In the genomic region with DNA sequence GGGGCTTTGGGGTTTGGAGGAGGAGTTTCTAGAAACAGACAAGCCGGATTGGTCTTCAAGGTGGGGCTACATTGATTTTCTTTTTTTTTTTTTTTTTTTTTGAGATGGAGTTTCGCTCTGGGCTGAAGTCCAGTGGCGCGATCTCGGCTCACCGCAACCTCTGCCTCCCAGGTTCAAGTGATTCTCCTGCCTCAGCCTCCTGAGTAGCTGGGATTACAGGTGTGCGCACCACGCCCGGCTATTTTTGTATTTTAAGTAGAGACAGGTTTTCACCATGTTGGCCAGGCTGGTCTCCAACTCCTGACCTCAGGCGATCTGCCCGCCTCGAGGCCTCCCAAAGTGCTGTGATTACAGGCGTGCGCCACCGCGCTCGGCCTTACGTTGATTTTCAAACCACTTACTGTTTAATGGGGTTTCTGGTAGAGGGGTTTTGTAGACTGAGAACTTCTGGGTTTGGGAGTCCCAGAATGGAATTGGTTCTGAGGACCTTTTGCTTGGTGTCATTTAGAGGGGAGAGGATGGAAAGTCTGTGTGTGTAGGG, we compare ENCODE assay signal across 11 cellular contexts. TPM values are rescaled to one million over a fixed set of nuclear protein-coding genes. Genes with fewer than 3 reads are reported as not detected.
DNase-seq lines count a peak whose midpoint lies in the region; ATAC-seq, FAIRE-seq and TF ChIP-seq lines count a peak whose summit lies in the region.
"Not testable (repeated sequence)": the region's sequence is repeated elsewhere in the genome, so short reads cannot be mapped to it uniquely, and the experiment has no call there.
"Had no signal": no experiment of that assay in that cellular context is flagged by ENCODE, and none has a peak within 500 bp of the region (broad histone marks: within the 10 kb centered on the region; RNA-seq: fewer than 3 reads in every experiment).

No MANE protein-coding gene starts in this region.

- H3K36me3 Mint-ChIP-seq in CD14-positive monocyte: peaks cover 22 to 36% of the 10 kb centered on the region in 2 donors
- not testable (repeated sequence) for H3K36me3 Mint-ChIP-seq in activated T-cell treated with anti-CD3 and anti-CD28 coated beads, Interleukin-2, amount 50 U/mL, for 72 hours (ENCODE audit: insufficient read depth in 2 of 2)
- H3K36me3 Mint-ChIP-seq in stimulated activated memory B cell treated with anti-CD40 and anti-IgM and Interleukin-4, amounts not matched to agents 10 μg/mL and 1 μg/mL and 100 μg/mL, for 72 hours: peaks cover 19% of the 10 kb centered on the region

- H2BK20ac ChIP-seq in H1 (ENCODE audit: low read length): not testable (repeated sequence)

- not testable (repeated sequence) for H4K8ac ChIP-seq in H1 (ENCODE audit: extremely low read depth, insufficient read depth, low read length)

- H3K4me3 Mint-ChIP-seq in CD14-positive monocyte: not testable (repeated sequence)
- H3K4me3 Mint-ChIP-seq in activated T-cell treated with anti-CD3 and anti-CD28 coated beads, Interleukin-2, amount 50 U/mL, for 72 hours: peak overlapping the region; percentile 64 to 98
- H3K4me3 Mint-ChIP-seq in stimulated activated memory B cell treated with anti-CD40 and anti-IgM and Interleukin-4, amounts not matched to agents 10 μg/mL and 1 μg/mL and 100 μg/mL, for 72 hours: peak overlapping the region; percentile 30

- intact Hi-C loops in CD14-positive monocyte (cut with micrococcal nuclease): loop anchor here (5.0 to 10.0 kb wide), 4 partner anchors 44 to 73 kb away; a partner anchor contains a TSS
- intact Hi-C loops in PC-3 (cut with micrococcal nuclease): not testable (repeated sequence)

- H3K9me3 ChIP-seq in PC-3 (ENCODE audit: low read length); H1 (ENCODE audit: insufficient read depth in 2 of 2, low read depth in 1 of 2, low read length in 1 of 2); mesodermal cell (ENCODE audit: control insufficient read depth, low read length): not testable (repeated sequence)

- peaks cover 26% of the 10 kb centered on the region for H3K4me1 ChIP-seq in PC-3 (ENCODE audit: insufficient read depth, low read length)
- H3K4me1 ChIP-seq in H1 (replicated peaks in 1 of 4; ENCODE audit: control insufficient read depth in 3 of 4, insufficient read depth in 4 of 4, low read length in 3 of 4): not testable (repeated sequence)
- H3K4me1 ChIP-seq in mesodermal cell (ENCODE audit: control insufficient read depth, insufficient read depth, low read length, poor library complexity, severe bottlenecking): peaks cover 32% of the 10 kb centered on the region

- H3K36me3 ChIP-seq in PC-3 (ENCODE audit: low read depth, low read length); H1 (ENCODE audit: control insufficient read depth in 2 of 4, insufficient read depth in 4 of 4, low read length in 3 of 4): not testable (repeated sequence)
- H3K36me3 ChIP-seq in mesodermal cell (ENCODE audit: control insufficient read depth, insufficient read depth, low read length): peaks cover 45% of the 10 kb centered on the region

- not testable (repeated sequence) for H3K18ac ChIP-seq in H1 (ENCODE audit: extremely low read depth, low read length)

- not testable (repeated sequence) for H2AK5ac ChIP-seq in H1 (ENCODE audit: low read depth, low read length)

- H3K4ac ChIP-seq in H1 (replicated peaks; ENCODE audit: insufficient read length, low read depth, low read length): peak overlapping the region; percentile 38

- BruUV-seq in PC-3 (replicated peaks; lab: Mats Ljungman, UMichigan): not testable (repeated sequence)

- H3K27ac ChIP-seq in PC-3 (ENCODE audit: low read length): peak overlapping the region; percentile 83
- not testable (repeated sequence) for H3K27ac ChIP-seq in H1 (ENCODE audit: low read depth, low read length); mesodermal cell (ENCODE audit: low read depth, low read length, severe bottlenecking)

- H4K20me1 ChIP-seq in PC-3 (ENCODE audit: low read length) (0 out of 2 replicates have a peak, but pooled peaks cover 15% of the 10 kb centered on the region), H1 (replicated peaks in 1 of 2; ENCODE audit: control insufficient read depth in 1 of 2, insufficient read depth in 2 of 2, low read length in 2 of 2) (peaks cover 19 to 34% of the 10 kb centered on the region in 2 experiments)

- H3K79me2 ChIP-seq in PC-3 (ENCODE audit: low read length): peaks cover 70% of the 10 kb centered on the region
- peaks cover 0 to 47% of the 10 kb centered on the region in 2 experiments; a peak in 2 of 4 replicates for H3K79me2 ChIP-seq in H1 (ENCODE audit: control insufficient read depth in 1 of 2, insufficient read depth in 2 of 2, low read length in 2 of 2)

- H3K9ac ChIP-seq in PC-3 (ENCODE audit: low read length): peak overlapping the region; percentile 35; the same call in 1 of the 2 replicates
- not testable (repeated sequence) for H3K9ac ChIP-seq in H1 (replicated peaks in 1 of 4; ENCODE audit: extremely low read depth in 1 of 4, low read depth in 3 of 4, low read length in 3 of 4)

- TF ChIP-seq RAD21 in H1 (IDR thresholded peaks at IDR 0.05 in 1 of 2, conservative IDR thresholded peaks at IDR 0.05 in 1 of 2; ENCODE audit: low read depth in 2 of 2, low read length in 2 of 2): not testable (repeated sequence)

- CTCF ChIA-PET in PC-3 (lab: Charles Lee); H1 (lab: Charles Lee; ENCODE audit: partially characterized antibody): not testable (repeated sequence)

- H3K4me3 ChIP-seq in PC-3 (ENCODE audit: low read length) (peak overlapping the region; percentile 91; the same call in 1 of the 2 replicates), H1 (ENCODE audit: extremely low read depth in 1 of 4, insufficient read depth in 2 of 4, low read depth in 3 of 4, low read length in 4 of 4) (peak overlapping the region in 1 of 4 experiments; percentile 98; a peak in 2 of 8 replicates), mesodermal cell (ENCODE audit: extremely low read depth, insufficient read depth, low read length, poor library complexity, severe bottlenecking) (peak overlapping the region; percentile 97)

- not testable (repeated sequence) for TF ChIP-seq EP300 in H1 (IDR thresholded peaks at IDR 0.05; ENCODE audit: borderline replicate concordance in 1 of 2, low read depth in 2 of 2, low read length in 2 of 2)

- not testable (repeated sequence) for H2AFZ ChIP-seq in PC-3 (ENCODE audit: low read length); H1 (ENCODE audit: low read length)

- H3K9me2 ChIP-seq in PC-3 (replicated peaks; ENCODE audit: low read length): not testable (repeated sequence)

- H3K9me3 Mint-ChIP-seq in CD14-positive monocyte; activated T-cell treated with anti-CD3 and anti-CD28 coated beads, Interleukin-2, amount 50 U/mL, for 72 hours; stimulated activated memory B cell treated with anti-CD40 and anti-IgM and Interleukin-4, amounts not matched to agents 10 μg/mL and 1 μg/mL and 100 μg/mL, for 72 hours: not testable (repeated sequence)

- H3K4me1 Mint-ChIP-seq in CD14-positive monocyte: peaks cover 42% of the 10 kb centered on the region
- H3K4me1 Mint-ChIP-seq in activated T-cell treated with anti-CD3 and anti-CD28 coated beads, Interleukin-2, amount 50 U/mL, for 72 hours (ENCODE audit: low read depth): peaks cover 49% of the 10 kb centered on the region
- peaks cover 55% of the 10 kb centered on the region for H3K4me1 Mint-ChIP-seq in stimulated activated memory B cell treated with anti-CD40 and anti-IgM and Interleukin-4, amounts not matched to agents 10 μg/mL and 1 μg/mL and 100 μg/mL, for 72 hours

- not testable (repeated sequence) for FAIRE-seq in H1 (lab: Jason Lieb, UNC)

- WGBS in H1 (ENCODE audit: extremely low coverage in 1 of 2, insufficient coverage in 1 of 2, insufficient read length in 1 of 2, insufficient replicate concordance in 2 of 2, low coverage in 1 of 2, low lambda C conversion rate in 2 of 2, missing lambda C conversion rate in 1 of 2), 2 experiments: 72% methylated on average over 16 of the region's 18 CpGs; no CpG with 5 or more reads in 1 of the 2 experiments
- 93 to 94% methylated on average over 10 to 15 of the region's 18 CpGs for WGBS in mesodermal cell (ENCODE audit: insufficient coverage in 2 of 2), 2 experiments

- not testable (repeated sequence) for H3K27me3 ChIP-seq in PC-3 (ENCODE audit: low read length); H1 (replicated peaks in 1 of 4; ENCODE audit: control insufficient read depth in 3 of 4, extremely low read depth in 1 of 4, insufficient read depth in 3 of 4, low read length in 3 of 4)

- not testable (repeated sequence) for H2BK5ac ChIP-seq in H1 (ENCODE audit: low read depth, low read length)

- H2BK15ac ChIP-seq in H1 (ENCODE audit: low read length): not testable (repeated sequence)

- not testable (repeated sequence) for H3K56ac ChIP-seq in H1 (replicated peaks; ENCODE audit: insufficient read length, low read depth, low read length)

- not testable (repeated sequence) for TF ChIP-seq POLR2A in H1 (IDR thresholded peaks at IDR 0.05; ENCODE audit: control extremely low read depth in 1 of 2, low read depth in 2 of 2, low read length in 2 of 2)

- H3K14ac ChIP-seq in H1 (ENCODE audit: insufficient read length): not testable (repeated sequence)

- H3F3A ChIP-seq in PC-3 (ENCODE audit: low read length, unreplicated experiment): not testable (repeated sequence)

- H4K5ac ChIP-seq in H1 (ENCODE audit: insufficient read length, low read depth, low read length): not testable (repeated sequence)

- H3K27ac Mint-ChIP-seq in CD14-positive monocyte: peak overlapping the region in 4 of 7 donors; percentile 19 to 60 (median 48)
- peak overlapping the region; percentile 25 for H3K27ac Mint-ChIP-seq in activated T-cell treated with anti-CD3 and anti-CD28 coated beads, Interleukin-2, amount 50 U/mL, for 72 hours
- not testable (repeated sequence) for H3K27ac Mint-ChIP-seq in stimulated activated memory B cell treated with anti-CD40 and anti-IgM and Interleukin-4, amounts not matched to agents 10 μg/mL and 1 μg/mL and 100 μg/mL, for 72 hours

- peaks cover 29% of the 10 kb centered on the region for H3K79me1 ChIP-seq in H1 (ENCODE audit: low read depth, low read length)

- H3K4me2 ChIP-seq in PC-3 (ENCODE audit: low read length) (peak overlapping the region; percentile 81), H1 (ENCODE audit: insufficient read depth in 1 of 2, low read depth in 2 of 2, low read length in 2 of 2) (peak overlapping the region; percentile 95 to 99; a peak in 3 of 4 replicates)

- not testable (repeated sequence) for H3K27me3 Mint-ChIP-seq in CD14-positive monocyte (ENCODE audit: low read depth in 3 of 3); activated T-cell treated with anti-CD3 and anti-CD28 coated beads, Interleukin-2, amount 50 U/mL, for 72 hours (ENCODE audit: low read depth); stimulated activated memory B cell treated with anti-CD40 and anti-IgM and Interleukin-4, amounts not matched to agents 10 μg/mL and 1 μg/mL and 100 μg/mL, for 72 hours

- DNase-seq in CD14-positive monocyte (ENCODE audit: low spot score); PC-3; activated T-cell treated with anti-CD3 and anti-CD28 coated beads, Interleukin-2, amount 50 U/mL, for 72 hours; H1 (ENCODE audit: low read depth in 1 of 2, low spot score in 2 of 2): not testable (repeated sequence)

- not testable (repeated sequence) for ATAC-seq in PC-3; activated T-cell treated with anti-CD3 and anti-CD28 coated beads, Interleukin-2, amount 50 U/mL, for 72 hours (replicated peaks in 1 of 2); stimulated activated memory B cell treated with anti-CD40 and anti-IgM and Interleukin-4, amounts not matched to agents 10 μg/mL and 1 μg/mL and 100 μg/mL, for 72 hours

- H4K91ac ChIP-seq in H1 (replicated peaks; ENCODE audit: insufficient read length, low read length): not testable (repeated sequence)

- H3K23me2 ChIP-seq in H1 (ENCODE audit: low read depth, low read length): peaks cover 18% of the 10 kb centered on the region

- not testable (repeated sequence) for TF ChIP-seq CTCF in CD14-positive monocyte (IDR thresholded peaks at IDR 0.05); PC-3 (conservative IDR thresholded peaks at IDR 0.05; ENCODE audit: low read depth, low read length); H1 (IDR thresholded peaks at IDR 0.05; ENCODE audit: control extremely low read depth in 1 of 3, insufficient read depth in 1 of 3, low read depth in 1 of 3, low read length in 3 of 3)

- H2BK12ac ChIP-seq in H1 (ENCODE audit: low read depth, low read length): not testable (repeated sequence)

- POLR2A ChIA-PET in PC-3 (lab: Charles Lee; ENCODE audit: unreplicated experiment): not testable (repeated sequence)
- POLR2A ChIA-PET in H1 (lab: Charles Lee; ENCODE audit: partially characterized antibody): interaction anchor here (0.6 kb wide), 1 partner anchor 39 kb away, joined by 3 read pairs; no protein-coding TSS in a partner anchor

- not testable (repeated sequence) for H2BK120ac ChIP-seq in H1 (replicated peaks; ENCODE audit: low read depth, low read length)

- not testable (repeated sequence) for H3K23ac ChIP-seq in H1 (ENCODE audit: insufficient read length)

RNA-seq across cellular contexts. Expression of a gene that starts 2.1 kb away (rescaled TPM):
- polyA plus RNA-seq in CD14-positive monocyte (1 to 10 TPM; 7.7 to 9.4 TPM), H1 (2011; rRNA removed) (21.6 and 35.0 TPM in 2 replicates)
- 53.6 and 77.9 TPM in 2 replicates for total RNA-seq in PC-3 (2014; rRNA removed)
- 10 to 100 TPM; 66.2 to 85.9 TPM for total RNA-seq in activated T-cell treated with anti-CD3 and anti-CD28 coated beads, Interleukin-2, amount 50 U/mL, for 72 hours
- 35.5 and 36.9 TPM in 2 replicates for total RNA-seq in H1 (2021; fragmentation: NEBNext Ultra II Directional; extraction: Animal tissue kit (Norgen Biotek cat#: 25700))
- polyA plus RNA-seq in H1 (2011; cell fraction: cytosol; rRNA removed): 24.1 TPM
- polyA plus RNA-seq in H1 (2011; cell fraction: nucleus; rRNA removed): 109 TPM
- polyA plus RNA-seq in H1 (2012, experiment 1 of 2): 26.5 to 36.4 TPM (median 30.8 TPM) in 4 replicates
- polyA plus RNA-seq in H1 (2012, experiment 2 of 2): 19.9 TPM
- polyA plus RNA-seq in H1 (2013, experiment 1 of 2): 21.4 TPM
- 20.2 TPM for polyA plus RNA-seq in H1 (2013, experiment 2 of 2)
- polyA minus RNA-seq in H1 (2011; rRNA and poly(A)+ RNA removed): 20.4 and 21.5 TPM in 2 replicates
- 32.5 TPM for polyA minus RNA-seq in H1 (2011; cell fraction: cytosol; rRNA and poly(A)+ RNA removed)
- polyA minus RNA-seq in H1 (2011; cell fraction: nucleus; rRNA and poly(A)+ RNA removed): 35.9 TPM
- 44.8 TPM for polyA plus RNA-seq in mesodermal cell (2013, experiment 1 of 2)
- polyA plus RNA-seq in mesodermal cell (2013, experiment 2 of 2): 37.7 TPM

RNA-seq across cellular contexts. Expression of a gene that starts 7.7 kb away (rescaled TPM):
- polyA plus RNA-seq in CD14-positive monocyte (1 to 10 TPM; 3.7 to 4.1 TPM), H1 (2011; rRNA removed) (7.3 and 12.7 TPM in 2 replicates)
- 51.4 and 58.3 TPM in 2 replicates for total RNA-seq in PC-3 (2014; rRNA removed)
- 10 to 100 TPM; 12.3 to 13.5 TPM for total RNA-seq in activated T-cell treated with anti-CD3 and anti-CD28 coated beads, Interleukin-2, amount 50 U/mL, for 72 hours
- total RNA-seq in H1 (2021; fragmentation: NEBNext Ultra II Directional; extraction: Animal tissue kit (Norgen Biotek cat#: 25700)): 17.7 and 19.1 TPM in 2 replicates
- 15.9 TPM for polyA plus RNA-seq in H1 (2011; cell fraction: cytosol; rRNA removed)
- 11.2 TPM for polyA plus RNA-seq in H1 (2011; cell fraction: nucleus; rRNA removed)
- 10.4 to 19.5 TPM (median 17.7 TPM) in 4 replicates for polyA plus RNA-seq in H1 (2012, experiment 1 of 2)
- polyA plus RNA-seq in H1 (2012, experiment 2 of 2): 10.3 TPM
- polyA plus RNA-seq in H1 (2013, experiment 1 of 2): 5.3 TPM
- polyA plus RNA-seq in H1 (2013, experiment 2 of 2): 5.6 TPM
- polyA minus RNA-seq in H1 (2011; rRNA and poly(A)+ RNA removed): 2.0 and 2.4 TPM in 2 replicates
- 8.9 TPM for polyA minus RNA-seq in H1 (2011; cell fraction: cytosol; rRNA and poly(A)+ RNA removed)
- 8.9 TPM for polyA minus RNA-seq in H1 (2011; cell fraction: nucleus; rRNA and poly(A)+ RNA removed)
- polyA plus RNA-seq in mesodermal cell (2013, experiment 1 of 2): 8.4 TPM
- 6.6 TPM for polyA plus RNA-seq in mesodermal cell (2013, experiment 2 of 2)

RNA-seq across cellular contexts. Expression of a gene that starts 24.9 kb away (rescaled TPM):
- polyA plus RNA-seq in CD14-positive monocyte (not detected), H1 (2011; rRNA removed) (not detected in 2 replicates)
- total RNA-seq in PC-3 (2014; rRNA removed): not detected in 2 replicates
- total RNA-seq in activated T-cell treated with anti-CD3 and anti-CD28 coated beads, Interleukin-2, amount 50 U/mL, for 72 hours: not detected
- total RNA-seq in H1 (2021; fragmentation: NEBNext Ultra II Directional; extraction: Animal tissue kit (Norgen Biotek cat#: 25700)): not detected in 2 replicates
- not detected for polyA plus RNA-seq in H1 (2011; cell fraction: cytosol; rRNA removed)
- not detected for polyA plus RNA-seq in H1 (2011; cell fraction: nucleus; rRNA removed)
- not detected in 4 replicates for polyA plus RNA-seq in H1 (2012, experiment 1 of 2)
- not detected for polyA plus RNA-seq in H1 (2012, experiment 2 of 2)
- not detected for polyA plus RNA-seq in H1 (2013, experiment 1 of 2)
- polyA plus RNA-seq in H1 (2013, experiment 2 of 2): not detected
- polyA minus RNA-seq in H1 (2011; rRNA and poly(A)+ RNA removed): not detected in 2 replicates
- polyA minus RNA-seq in H1 (2011; cell fraction: cytosol; rRNA and poly(A)+ RNA removed): not detected
- not detected for polyA minus RNA-seq in H1 (2011; cell fraction: nucleus; rRNA and poly(A)+ RNA removed)
- polyA plus RNA-seq in mesodermal cell (2013, experiment 1 of 2): not detected
- polyA plus RNA-seq in mesodermal cell (2013, experiment 2 of 2): not detected
- total RNA-seq: body of pancreas; lower lobe of right lung; omental fat pad; skeletal muscle tissue; T-helper 1 cell treated with Interleukin-12 subunit alpha and Interleukin-12 subunit beta and Interleukin-4 antibody, amounts not matched to agents 30 ng/mL and 1 ng/mL, for 36 hours had no signal

RNA-seq across cellular contexts. Expression of a gene that starts 27.9 kb away (rescaled TPM):
- polyA plus RNA-seq in CD14-positive monocyte (under 1 TPM in 1 of 2 donors, not detected in 1; 0.30 TPM), H1 (2011; rRNA removed) (4.5 and 7.4 TPM in 2 replicates)
- 0.36 and 0.69 TPM in 2 replicates for total RNA-seq in PC-3 (2014; rRNA removed)
- under 1 TPM; 0.62 to 0.88 TPM for total RNA-seq in activated T-cell treated with anti-CD3 and anti-CD28 coated beads, Interleukin-2, amount 50 U/mL, for 72 hours
- total RNA-seq in H1 (2021; fragmentation: NEBNext Ultra II Directional; extraction: Animal tissue kit (Norgen Biotek cat#: 25700)): 3.3 and 3.8 TPM in 2 replicates
- polyA plus RNA-seq in H1 (2011; cell fraction: cytosol; rRNA removed): 8.6 TPM
- polyA plus RNA-seq in H1 (2011; cell fraction: nucleus; rRNA removed): 5.1 TPM
- polyA plus RNA-seq in H1 (2012, experiment 1 of 2): 5.1 to 7.6 TPM (median 7.3 TPM) in 4 replicates
- 9.2 TPM for polyA plus RNA-seq in H1 (2012, experiment 2 of 2)
- polyA plus RNA-seq in H1 (2013, experiment 1 of 2): 9.3 TPM
- 8.5 TPM for polyA plus RNA-seq in H1 (2013, experiment 2 of 2)
- polyA minus RNA-seq in H1 (2011; rRNA and poly(A)+ RNA removed): 1.1 and 3.4 TPM in 2 replicates
- not detected for polyA minus RNA-seq in H1 (2011; cell fraction: cytosol; rRNA and poly(A)+ RNA removed)
- 2.8 TPM for polyA minus RNA-seq in H1 (2011; cell fraction: nucleus; rRNA and poly(A)+ RNA removed)
- polyA plus RNA-seq in mesodermal cell (2013, experiment 1 of 2): 1.5 TPM
- 0.81 TPM for polyA plus RNA-seq in mesodermal cell (2013, experiment 2 of 2)
- total RNA-seq: lower lobe of right lung; omental fat pad; skeletal muscle tissue; T-helper 1 cell treated with Interleukin-12 subunit alpha and Interleukin-12 subunit beta and Interleukin-4 antibody, amounts not matched to agents 30 ng/mL and 1 ng/mL, for 36 hours had no signal

RNA-seq across cellular contexts. Expression of a gene that starts 30.8 kb away (rescaled TPM):
- not detected for polyA plus RNA-seq in CD14-positive monocyte
- not detected in 2 replicates for total RNA-seq in PC-3 (2014; rRNA removed)
- total RNA-seq in activated T-cell treated with anti-CD3 and anti-CD28 coated beads, Interleukin-2, amount 50 U/mL, for 72 hours: 10 to 100 TPM in 1 of 2 donors, 1 to 10 TPM in 1; 4.6 to 10.7 TPM
- total RNA-seq in H1 (2021; fragmentation: NEBNext Ultra II Directional; extraction: Animal tissue kit (Norgen Biotek cat#: 25700)): 1.0 and 1.1 TPM in 2 replicates
- polyA plus RNA-seq in H1 (2011; rRNA removed): 0.49 TPM in 1 of 2 replicates, not detected in the other
- 0.34 TPM for polyA plus RNA-seq in H1 (2011; cell fraction: cytosol; rRNA removed)
- 6.0 TPM for polyA plus RNA-seq in H1 (2011; cell fraction: nucleus; rRNA removed)
- polyA plus RNA-seq in H1 (2012, experiment 1 of 2): 0.94 to 2.2 TPM (median 1.6 TPM) in 3 of 4 replicates, not detected in the other
- polyA plus RNA-seq in H1 (2012, experiment 2 of 2): 1.3 TPM
- polyA plus RNA-seq in H1 (2013, experiment 1 of 2): 0.45 TPM
- 0.17 TPM for polyA plus RNA-seq in H1 (2013, experiment 2 of 2)
- polyA minus RNA-seq in H1 (2011; rRNA and poly(A)+ RNA removed): 0.32 TPM in 1 of 2 replicates, not detected in the other
- not detected for polyA minus RNA-seq in H1 (2011; cell fraction: cytosol; rRNA and poly(A)+ RNA removed)
- not detected for polyA minus RNA-seq in H1 (2011; cell fraction: nucleus; rRNA and poly(A)+ RNA removed)
- not detected for polyA plus RNA-seq in mesodermal cell (2013, experiment 1 of 2)
- polyA plus RNA-seq in mesodermal cell (2013, experiment 2 of 2): 1.2 TPM
- total RNA-seq: skeletal muscle tissue had no signal
